ENCODE assay signal across 8 cellular contexts in genomic region chr16:69754469-69755310, GRCh38. TPM values are rescaled to one million over a fixed set of nuclear protein-coding genes. Genes with fewer than 3 reads are reported as not detected.
A peak's percentile ranks its signal among the peaks of the same experiment; 100 is the strongest.
DNase-seq lines count a peak whose midpoint lies in the region; ATAC-seq and TF ChIP-seq lines count a peak whose summit lies in the region.

Gene NOB1 (minus strand): TSS chr16:69754926. CDS start chr16:69754910, 16 bp downstream.

- no peaks in the 10 kb centered on the region for H3K4me1 ChIP-seq in BE2C

- peak; percentile 94 for ATAC-seq in HG03432 (IDR thresholded peaks at IDR 0.05; ENCODE audit: unreplicated experiment)

- peaks cover 9% of the 10 kb centered on the region for H3K36me3 Mint-ChIP-seq in chondrocyte (ENCODE audit: low read depth)

- peaks cover 26% of the 10 kb centered on the region for H3K4me1 Mint-ChIP-seq in chondrocyte (ENCODE audit: low read depth)

- DNase-seq in BE2C: peak; percentile 97
- DNase-seq in NCI-H510A (lab: John Stamatoyannopoulos, UW): peak; percentile 87
- peak; percentile 93 to 95 for DNase-seq in activated CD4-positive, alpha-beta T cell treated with anti-CD3 and anti-CD28 coated beads for 24 hours (ENCODE audit: low read depth in 2 of 2)
- peak; percentile 98 for DNase-seq in chondrocyte (ENCODE audit: low spot score)
- DNase-seq in kidney glomerular epithelial cell (lab: John Stamatoyannopoulos, UW): peak; percentile 96
- DNase-seq in stimulated activated CD4-positive, alpha-beta T cell treated with anti-CD3 and anti-CD28 coated beads, Interleukin-1b, Interleukin-23, amount 100 ng/mL, for 1 hour (ENCODE audit: low read depth in 2 of 2): peak; percentile 88 to 94

- TF ChIP-seq CTCF in BE2C (IDR thresholded peaks at IDR 0.05; ENCODE audit: low read depth, low read length) (peak; percentile 97), chondrocyte (IDR thresholded peaks at IDR 0.05) (peak; percentile 95)

- peaks cover 33% of the 10 kb centered on the region for H3K36me3 ChIP-seq in BE2C

- peak within 1 kb of the TSS; percentile 96 for H3K27ac Mint-ChIP-seq in chondrocyte (ENCODE audit: unreplicated experiment)

- no peaks in the 10 kb centered on the region for H3K9me3 Mint-ChIP-seq in chondrocyte (ENCODE audit: low read depth)

- no peaks in the 10 kb centered on the region for H3K27me3 ChIP-seq in BE2C

- no peaks in the 10 kb centered on the region for H3K27me3 Mint-ChIP-seq in chondrocyte (ENCODE audit: low read depth)

- peak; percentile 97 for TF ChIP-seq POLR2A in GM19099 (IDR thresholded peaks at IDR 0.05; ENCODE audit: extremely low read depth, insufficient read length, low read depth)

- H3K4me3 ChIP-seq in BE2C (ENCODE audit: low read depth, low read length): peak within 1 kb of the TSS; percentile 87

- H3K9me3 ChIP-seq in BE2C: no peaks in the 10 kb centered on the region

- H3K4me3 Mint-ChIP-seq in chondrocyte (ENCODE audit: unreplicated experiment): peak within 1 kb of the TSS; percentile 100

RNA-seq across cellular contexts. Expression of gene NOB1, which starts in this region (rescaled TPM):
- polyA plus RNA-seq in BE2C (2012; ENCODE audit: insufficient read depth, insufficient read length, low read depth): 205 TPM
- total RNA-seq in chondrocyte: 23.9 to 25.7 TPM (median 25.3 TPM) in 3 replicates

Comparison
In these comparisons a context has a peak if more than half of its experiments do, and no peak if none do; other contexts are left out.
1. Peak in every context shown above with its lines: DNase-seq, ATAC-seq and H3K4me3 ChIP-seq.